8 cellular contexts compared by ENCODE assay signal in the genomic region with DNA sequence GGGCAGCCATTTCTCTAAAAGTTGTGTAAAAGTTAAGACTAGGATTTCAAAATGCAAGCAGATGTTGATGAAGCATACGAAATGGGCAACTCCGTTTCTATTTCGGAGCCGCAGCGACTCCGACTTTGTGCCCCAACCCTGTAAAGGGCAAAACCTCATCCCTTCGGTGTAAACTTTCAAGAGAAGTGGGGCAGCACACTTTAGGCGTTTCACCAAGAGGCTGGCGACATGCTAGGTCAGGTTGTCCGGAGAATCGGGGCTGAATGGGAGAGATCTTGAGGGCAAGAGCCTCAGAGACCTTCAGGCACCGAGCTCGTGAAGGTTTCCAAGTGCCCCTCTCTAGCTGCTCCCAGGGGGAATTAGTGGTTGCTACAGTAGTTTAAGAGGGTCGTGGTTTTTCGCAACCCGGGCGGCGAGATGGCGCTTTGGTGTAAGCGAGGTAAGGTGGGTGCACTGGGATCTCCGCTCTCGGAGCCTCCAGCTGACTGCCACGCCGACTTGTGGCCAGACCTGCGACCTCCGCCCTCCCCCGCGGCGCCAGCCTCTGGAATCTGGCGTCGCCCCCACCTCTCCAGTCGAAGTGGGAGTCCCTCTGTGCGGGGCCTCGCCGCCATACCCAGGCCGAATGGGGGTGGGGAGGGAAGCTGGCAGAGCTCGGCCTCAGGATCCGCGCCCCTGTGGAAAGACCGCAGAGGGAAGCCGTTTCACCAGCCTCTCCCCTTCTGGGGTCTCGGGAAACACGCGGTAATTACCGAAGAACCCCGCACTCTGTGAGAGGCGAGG. TPM values are rescaled to one million over a fixed set of nuclear protein-coding genes. Genes with fewer than 3 reads are reported as not detected.
DNase-seq lines count a peak whose midpoint lies in the region; ATAC-seq, FAIRE-seq and TF ChIP-seq lines count a peak whose summit lies in the region.

No MANE protein-coding gene starts in this region.

- POLR2A ChIA-PET in endothelial cell of umbilical vein (lab: Charles Lee): interaction anchor here (0.6 to 3.1 kb wide), 6 partner anchors 11 to 211 kb away, joined by 3 to 189 read pairs (median 4); a partner anchor contains a TSS

- TF ChIP-seq CTCF in endothelial cell of umbilical vein (IDR thresholded peaks at IDR 0.05; ENCODE audit: extremely low read depth in 1 of 2, insufficient read depth in 1 of 2, low read depth in 1 of 2, low read length in 2 of 2) (no peak), stomach (IDR thresholded peaks at IDR 0.05) (peak in 1 of 7 experiments; percentile 32)

- intact Hi-C loops in endothelial cell of umbilical vein (cut with micrococcal nuclease) (loop anchor here (1.0 kb wide), 2 partner anchors 12 to 25 kb away; a partner anchor contains a TSS), stomach (cut with DNase I; ENCODE audit: low total_unique reads) (no loop called here)

- peak overlapping the region; percentile 93 for H3K4me2 ChIP-seq in endothelial cell of umbilical vein (ENCODE audit: insufficient read depth, low read length)

- H3K27ac ChIP-seq in endothelial cell of umbilical vein (ENCODE audit: insufficient read depth, low read depth, low read length) (peak overlapping the region; percentile 91), stomach (peak overlapping the region; percentile 98 to 100 (median 100))

- no peaks in the 10 kb centered on the region for H3K9me1 ChIP-seq in endothelial cell of umbilical vein (replicated peaks; ENCODE audit: control insufficient read depth, extremely low read depth, insufficient read depth, low read length)

- peak; percentile 69 for DNase-seq in DMS53 (lab: John Stamatoyannopoulos, UW)
- DNase-seq in DMS53 treated with DMSO at 0.1 percent for 48 hours (lab: John Stamatoyannopoulos, UW; ENCODE audit: unreplicated experiment): no peak
- peak; percentile 62 to 85 for DNase-seq in NCI-H524 (lab: John Stamatoyannopoulos, UW)
- peak; percentile 59 for DNase-seq in activated CD8-positive, alpha-beta memory T cell treated with anti-CD3 and anti-CD28 coated beads, Interleukin-2, amount 50 U/mL, for 4 hours
- peak; percentile 80 for DNase-seq in endothelial cell of umbilical vein (ENCODE audit: low read depth, low spot score)
- peak; percentile 58 for DNase-seq in stomach

- WGBS in stomach, 5 donors: 0% methylated on average over 42 to 47 of the region's 47 CpGs

- CTCF ChIA-PET in endothelial cell of umbilical vein (lab: Charles Lee): interaction anchor here (0.5 to 6.0 kb wide), 7 partner anchors 11 to 91 kb away, joined by 3 to 153 read pairs (median 6); a partner anchor contains a TSS

- TF ChIP-seq POLR2A in endothelial cell of umbilical vein (IDR thresholded peaks at IDR 0.05; ENCODE audit: low read depth, low read length) (peak; percentile 62), stomach (IDR thresholded peaks at IDR 0.05) (no peak)

- H3K4me3 ChIP-seq in endothelial cell of umbilical vein (replicated peaks in 1 of 3; ENCODE audit: insufficient read depth in 1 of 3, low read depth in 1 of 3, low read length in 3 of 3): peak overlapping the region; percentile 60 to 92 (median 80)
- H3K4me3 ChIP-seq in mucosa of stomach (ENCODE audit: low read length): peak overlapping the region; percentile 84
- H3K4me3 ChIP-seq in stomach: peak overlapping the region; percentile 56 to 96 (median 83)

- FAIRE-seq in endothelial cell of umbilical vein (lab: Jason Lieb, UNC): no peak

- H3K27me3 ChIP-seq in endothelial cell of umbilical vein (ENCODE audit: control insufficient read depth in 2 of 2, insufficient read depth in 2 of 2, low read length in 2 of 2): no peaks in the 10 kb centered on the region
- H3K27me3 ChIP-seq in mucosa of stomach (ENCODE audit: control insufficient read depth, insufficient read depth, low read length): no peaks in the 10 kb centered on the region
- no peaks in the 10 kb centered on the region for H3K27me3 ChIP-seq in stomach

- peak; percentile 21 for ATAC-seq in HG02885 (IDR thresholded peaks at IDR 0.05; ENCODE audit: poor library complexity, unreplicated experiment)

- H3K36me3 ChIP-seq in endothelial cell of umbilical vein (ENCODE audit: control insufficient read depth in 2 of 2, extremely low read depth in 1 of 2, insufficient read depth in 2 of 2, low read length in 2 of 2) (no peaks in the 10 kb centered on the region), mucosa of stomach (ENCODE audit: control insufficient read depth, insufficient read depth, low read length) (no peaks in the 10 kb centered on the region), stomach (peaks cover 0 to 6% (median 0%) of the 10 kb centered on the region in 4 donors)

- H2AFZ ChIP-seq in endothelial cell of umbilical vein (ENCODE audit: low read depth, low read length): no peak overlapping the region

- H3K9me3 ChIP-seq in endothelial cell of umbilical vein (replicated peaks; ENCODE audit: control insufficient read depth, insufficient read depth, low read length) (no peaks in the 10 kb centered on the region), mucosa of stomach (ENCODE audit: control insufficient read depth, low read length) (no peaks in the 10 kb centered on the region), stomach (no peaks in the 10 kb centered on the region)

- dilution Hi-C loops in endothelial cell of umbilical vein (cut with MboI; ENCODE audit: extremely low pct_ligation_motif_present, low sequenced_read_pairs): no loop called here

- no peaks in the 10 kb centered on the region for H4K20me1 ChIP-seq in endothelial cell of umbilical vein (replicated peaks; ENCODE audit: control insufficient read depth, extremely low read depth, insufficient read depth, low read length)

- peaks cover 28% of the 10 kb centered on the region for H3K4me1 ChIP-seq in endothelial cell of umbilical vein (ENCODE audit: control insufficient read depth, extremely low read depth, insufficient read depth, low read length)
- peaks cover 29% of the 10 kb centered on the region for H3K4me1 ChIP-seq in mucosa of stomach (ENCODE audit: control insufficient read depth, insufficient read depth, low read length)
- H3K4me1 ChIP-seq in stomach: peaks cover 46 to 63% (median 54%) of the 10 kb centered on the region in 4 donors

- peaks cover 21% of the 10 kb centered on the region for H3K79me2 ChIP-seq in endothelial cell of umbilical vein (ENCODE audit: control insufficient read depth, insufficient read depth, low read length)

- BruUV-seq in endothelial cell of umbilical vein (replicated peaks; lab: Mats Ljungman, UMichigan): TSS peak; percentile 79

- no peak for TF ChIP-seq EP300 in stomach (IDR thresholded peaks at IDR 0.05)

- H3K9ac ChIP-seq in endothelial cell of umbilical vein (replicated peaks; ENCODE audit: extremely low read depth, insufficient read depth, low read length) (peak overlapping the region; percentile 98), mucosa of stomach (ENCODE audit: low read length) (peak overlapping the region; percentile 99)

TF ChIP-seq in endothelial cell of umbilical vein, 7 proteins besides CTCF, POLR2A, EP300 and RAD21 (continues in another document):
- TF ChIP-seq GATA2 (IDR thresholded peaks at IDR 0.05; ENCODE audit: insufficient read depth, insufficient read length, low read depth, low read length): no peak

RNA-seq across cellular contexts. Expression of a gene that starts 1.0 kb away (rescaled TPM):
- total RNA-seq in endothelial cell of umbilical vein: 3.8 and 4.3 TPM in 2 replicates
- polyA plus RNA-seq in endothelial cell of umbilical vein: 2.9 and 3.7 TPM in 2 replicates
- 2.9 and 3.4 TPM in 2 replicates for polyA plus RNA-seq in endothelial cell of umbilical vein (2011; cell fraction: cytosol; rRNA removed)
- polyA plus RNA-seq in endothelial cell of umbilical vein (2011; cell fraction: nucleus; rRNA removed): 2.9 and 3.1 TPM in 2 replicates
- polyA plus RNA-seq in endothelial cell of umbilical vein (2012): 3.1 TPM in 2 replicates
- 0.92 and 1.4 TPM in 2 replicates for polyA minus RNA-seq in endothelial cell of umbilical vein
- 8.0 TPM for polyA minus RNA-seq in endothelial cell of umbilical vein (2011; cell fraction: cytosol; rRNA and poly(A)+ RNA removed)
- polyA minus RNA-seq in endothelial cell of umbilical vein (2011; cell fraction: nucleus; rRNA and poly(A)+ RNA removed): 0.58 and 0.96 TPM in 2 replicates
- total RNA-seq in stomach: 10 to 100 TPM in 2 of 5 donors, 1 to 10 TPM in 2, under 1 TPM in 1; 0.92 to 34.4 (median 6.7) TPM
- 10 to 100 TPM; 10.8 to 12.5 (median 11.1) TPM for polyA plus RNA-seq in stomach

RNA-seq across cellular contexts. Expression of a gene that starts 12.4 kb away (rescaled TPM):
- total RNA-seq in endothelial cell of umbilical vein (20.0 and 20.6 TPM in 2 replicates), stomach (10 to 100 TPM in 3 of 5 donors, 1 to 10 TPM in 2; 6.4 to 23.8 (median 13.0) TPM)
- polyA plus RNA-seq in endothelial cell of umbilical vein (5.0 and 7.0 TPM in 2 replicates), stomach (10 to 100 TPM; 15.4 to 20.5 (median 16.1) TPM)
- 8.9 and 10.3 TPM in 2 replicates for polyA plus RNA-seq in endothelial cell of umbilical vein (2011; cell fraction: cytosol; rRNA removed)
- 8.1 and 8.9 TPM in 2 replicates for polyA plus RNA-seq in endothelial cell of umbilical vein (2011; cell fraction: nucleus; rRNA removed)
- 11.3 and 14.3 TPM in 2 replicates for polyA plus RNA-seq in endothelial cell of umbilical vein (2012)
- 3.7 and 5.7 TPM in 2 replicates for polyA minus RNA-seq in endothelial cell of umbilical vein
- 12.7 TPM for polyA minus RNA-seq in endothelial cell of umbilical vein (2011; cell fraction: cytosol; rRNA and poly(A)+ RNA removed)
- 3.8 and 4.3 TPM in 2 replicates for polyA minus RNA-seq in endothelial cell of umbilical vein (2011; cell fraction: nucleus; rRNA and poly(A)+ RNA removed)

RNA-seq across cellular contexts. Expression of a gene that starts 25.2 kb away (rescaled TPM):
- total RNA-seq in endothelial cell of umbilical vein (6.7 and 7.5 TPM in 2 replicates), stomach (10 to 100 TPM in 3 of 5 donors, 1 to 10 TPM in 2; 4.6 to 24.6 (median 15.2) TPM)
- polyA plus RNA-seq in endothelial cell of umbilical vein (4.5 and 4.7 TPM in 2 replicates), stomach (10 to 100 TPM; 16.1 to 23.1 (median 18.1) TPM)
- polyA plus RNA-seq in endothelial cell of umbilical vein (2011; cell fraction: cytosol; rRNA removed): 2.6 and 3.8 TPM in 2 replicates
- 13.7 and 19.5 TPM in 2 replicates for polyA plus RNA-seq in endothelial cell of umbilical vein (2011; cell fraction: nucleus; rRNA removed)
- 3.1 and 6.8 TPM in 2 replicates for polyA plus RNA-seq in endothelial cell of umbilical vein (2012)
- polyA minus RNA-seq in endothelial cell of umbilical vein: 3.7 and 5.2 TPM in 2 replicates
- 4.2 TPM for polyA minus RNA-seq in endothelial cell of umbilical vein (2011; cell fraction: cytosol; rRNA and poly(A)+ RNA removed)
- polyA minus RNA-seq in endothelial cell of umbilical vein (2011; cell fraction: nucleus; rRNA and poly(A)+ RNA removed): 5.5 and 7.2 TPM in 2 replicates

RNA-seq across cellular contexts. Expression of a gene that starts 28.4 kb away (rescaled TPM):
- total RNA-seq in endothelial cell of umbilical vein: 35.0 and 43.1 TPM in 2 replicates
- polyA plus RNA-seq in endothelial cell of umbilical vein: 30.4 and 42.0 TPM in 2 replicates
- 25.0 and 32.8 TPM in 2 replicates for polyA plus RNA-seq in endothelial cell of umbilical vein (2011; cell fraction: cytosol; rRNA removed)
- 21.4 and 26.3 TPM in 2 replicates for polyA plus RNA-seq in endothelial cell of umbilical vein (2011; cell fraction: nucleus; rRNA removed)
- 33.1 and 40.7 TPM in 2 replicates for polyA plus RNA-seq in endothelial cell of umbilical vein (2012)
- 22.5 and 38.7 TPM in 2 replicates for polyA minus RNA-seq in endothelial cell of umbilical vein
- polyA minus RNA-seq in endothelial cell of umbilical vein (2011; cell fraction: cytosol; rRNA and poly(A)+ RNA removed): 81.3 TPM
- polyA minus RNA-seq in endothelial cell of umbilical vein (2011; cell fraction: nucleus; rRNA and poly(A)+ RNA removed): 7.3 and 14.1 TPM in 2 replicates
- total RNA-seq in stomach: 100 to 1,000 TPM in 1 of 5 donors, 10 to 100 TPM in 3, 1 to 10 TPM in 1; 7.6 to 215 (median 31.0) TPM
- polyA plus RNA-seq in stomach: 100 to 1,000 TPM in 1 of 3 donors, 10 to 100 TPM in 2; 17.2 to 106 (median 53.2) TPM
